In genomic region chr10:24571870-24572450, GRCh38 we compare ENCODE assay signal across 29 cellular contexts.
"Had no signal": no experiment of that assay in that cellular context is flagged by ENCODE, and none has a peak within 500 bp of the region (broad histone marks: within the 10 kb centered on the region; RNA-seq: fewer than 3 reads in every experiment).

No MANE protein-coding gene starts in this region.

- H3K27me3 ChIP-seq: ascending aorta, body of pancreas, MG63 had no signal

- H3K4me1 Mint-ChIP-seq: central memory CD8-positive, alpha-beta T cell had no signal

- H3K27ac Mint-ChIP-seq: activated CD4-positive, alpha-beta memory T cell treated with anti-CD3 and anti-CD28 coated beads for 36 hours; activated CD4-positive, alpha-beta T cell treated with anti-CD3 and anti-CD28 coated beads, Interleukin-2, amount 10 ng/mL, durations not matched to agents 7 days and 5 days; activated naive CD4-positive, alpha-beta T cell treated with anti-CD3 and anti-CD28 coated beads, Interleukin-2, amount 50 U/mL, for 72 hours; activated naive CD8-positive, alpha-beta T cell treated with anti-CD3 and anti-CD28 coated beads, Interleukin-2, amount 50 U/mL, for 24 hours; T-cell had no signal

- H3K27ac ChIP-seq: ascending aorta, body of pancreas, SK-N-MC, VCaP had no signal

- H3K4me3 Mint-ChIP-seq: activated CD4-positive, alpha-beta memory T cell treated with anti-CD3 and anti-CD28 coated beads for 36 hours; activated CD4-positive, alpha-beta T cell treated with anti-CD3 and anti-CD28 coated beads, Interleukin-2, amount 10 ng/mL, durations not matched to agents 7 days and 5 days; activated naive CD8-positive, alpha-beta T cell treated with anti-CD3 and anti-CD28 coated beads, Interleukin-2, amount 50 U/mL, for 24 hours; activated T-cell treated with anti-CD3 and anti-CD28 coated beads, Interleukin-2, amount 50 U/mL, for 4 hours; central memory CD8-positive, alpha-beta T cell; T-cell had no signal

- H3K36me3 ChIP-seq: ascending aorta, MG63 had no signal

- H3K36me3 Mint-ChIP-seq: activated CD4-positive, alpha-beta memory T cell treated with anti-CD3 and anti-CD28 coated beads for 36 hours; activated naive CD4-positive, alpha-beta T cell treated with anti-CD3 and anti-CD28 coated beads, Interleukin-2, amount 50 U/mL, for 72 hours; T-cell had no signal

- H3K9me3 Mint-ChIP-seq: activated CD4-positive, alpha-beta memory T cell treated with anti-CD3 and anti-CD28 coated beads for 36 hours; activated CD4-positive, alpha-beta T cell treated with anti-CD3 and anti-CD28 coated beads, Interleukin-2, amount 10 ng/mL, durations not matched to agents 7 days and 5 days; activated naive CD4-positive, alpha-beta T cell treated with anti-CD3 and anti-CD28 coated beads, Interleukin-2, amount 50 U/mL, for 72 hours; activated naive CD8-positive, alpha-beta T cell treated with anti-CD3 and anti-CD28 coated beads, Interleukin-2, amount 50 U/mL, for 24 hours; activated T-cell treated with anti-CD3 and anti-CD28 coated beads, Interleukin-2, amount 50 U/mL, for 4 hours; central memory CD8-positive, alpha-beta T cell; T-cell had no signal

- ATAC-seq: activated naive CD8-positive, alpha-beta T cell treated with anti-CD3 and anti-CD28 coated beads, Interleukin-2, amount 50 U/mL, for 24 hours; activated T-cell treated with anti-CD3 and anti-CD28 coated beads, Interleukin-2, amount 50 U/mL, for 4 hours; body of pancreas; PC-3; T-cell had no signal

- DNase-seq: activated CD4-positive, alpha-beta memory T cell treated with anti-CD3 and anti-CD28 coated beads for 36 hours; activated CD4-positive, alpha-beta T cell treated with anti-CD3 and anti-CD28 coated beads, Interleukin-2, amount 10 ng/mL, durations not matched to agents 7 days and 5 days; activated CD4-positive, CD25-positive, alpha-beta regulatory T cell; activated CD8-positive, alpha-beta memory T cell treated with anti-CD3 and anti-CD28 coated beads for 24 hours; activated effector memory CD4-positive, alpha-beta T cell treated with anti-CD3 and anti-CD28 coated beads, Interleukin-2, amount 50 U/mL, for 16 hours; activated naive CD4-positive, alpha-beta T cell treated with Interleukin-2 at 50 U/mL for 16 hours; activated naive CD8-positive, alpha-beta T cell treated with anti-CD3 and anti-CD28 coated beads, Interleukin-2, amount 50 U/mL, for 24 hours; activated T-cell treated with anti-CD3 and anti-CD28 coated beads, Interleukin-2, amount 50 U/mL, for 4 hours; amniotic stem cell; body of pancreas; MG63; MV-4-11; NCI-H1105; NCI-H1436; NCI-H1694 treated with DMSO at 0.1 percent for 48 hours; NCI-H2029 treated with DMSO at 0.1 percent for 48 hours; NCI-H345; NCI-H510A; NCI-H526 treated with DMSO at 0.1 percent for 48 hours; NCI-H82; PC-3; T-cell; T-helper 2 cell; T1000 had no signal

- H3K9me3 ChIP-seq: ascending aorta, body of pancreas, MG63 had no signal

- H3K4me1 ChIP-seq: ascending aorta, body of pancreas had no signal

- H3K4me3 ChIP-seq: ascending aorta, body of pancreas, MG63, SK-N-MC had no signal
